ENCODE assay signal across 1 cellular context in genomic region chr19:45117666-45118065, GRCh38.
TF ChIP-seq lines count a peak whose summit lies in the region.

No MANE protein-coding gene starts in this region.

TF ChIP-seq in HepG2, 621 proteins besides CTCF, POLR2A, EP300 and RAD21:
- TF ChIP-seq YEATS2 (CRISPR knock-in tag; IDR thresholded peaks at IDR 0.05; ENCODE audit: borderline replicate concordance) = no peak
- TF ChIP-seq, protein P1, sequence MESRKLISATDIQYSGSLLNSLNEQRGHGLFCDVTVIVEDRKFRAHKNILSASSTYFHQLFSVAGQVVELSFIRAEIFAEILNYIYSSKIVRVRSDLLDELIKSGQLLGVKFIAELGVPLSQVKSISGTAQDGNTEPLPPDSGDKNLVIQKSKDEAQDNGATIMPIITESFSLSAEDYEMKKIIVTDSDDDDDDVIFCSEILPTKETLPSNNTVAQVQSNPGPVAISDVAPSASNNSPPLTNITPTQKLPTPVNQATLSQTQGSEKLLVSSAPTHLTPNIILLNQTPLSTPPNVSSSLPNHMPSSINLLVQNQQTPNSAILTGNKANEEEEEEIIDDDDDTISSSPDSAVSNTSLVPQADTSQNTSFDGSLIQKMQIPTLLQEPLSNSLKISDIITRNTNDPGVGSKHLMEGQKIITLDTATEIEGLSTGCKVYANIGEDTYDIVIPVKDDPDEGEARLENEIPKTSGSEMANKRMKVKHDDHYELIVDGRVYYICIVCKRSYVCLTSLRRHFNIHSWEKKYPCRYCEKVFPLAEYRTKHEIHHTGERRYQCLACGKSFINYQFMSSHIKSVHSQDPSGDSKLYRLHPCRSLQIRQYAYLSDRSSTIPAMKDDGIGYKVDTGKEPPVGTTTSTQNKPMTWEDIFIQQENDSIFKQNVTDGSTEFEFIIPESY (CRISPR knock-in tag; IDR thresholded peaks at IDR 0.05) = peak; percentile 45; the same call in 1 of the 2 replicates
- TF ChIP-seq, protein P2, sequence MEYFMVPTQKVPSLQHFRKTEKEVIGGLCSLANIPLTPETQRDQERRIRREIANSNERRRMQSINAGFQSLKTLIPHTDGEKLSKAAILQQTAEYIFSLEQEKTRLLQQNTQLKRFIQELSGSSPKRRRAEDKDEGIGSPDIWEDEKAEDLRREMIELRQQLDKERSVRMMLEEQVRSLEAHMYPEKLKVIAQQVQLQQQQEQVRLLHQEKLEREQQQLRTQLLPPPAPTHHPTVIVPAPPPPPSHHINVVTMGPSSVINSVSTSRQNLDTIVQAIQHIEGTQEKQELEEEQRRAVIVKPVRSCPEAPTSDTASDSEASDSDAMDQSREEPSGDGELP (IDR thresholded peaks at IDR 0.05; ENCODE audit: borderline replicate concordance, low read depth) = peak; percentile 52; the same call in 1 of the 2 replicates
- TF ChIP-seq ATF5 (CRISPR knock-in tag; IDR thresholded peaks at IDR 0.05; ENCODE audit: low read depth) = no peak
